Comparison of ENCODE assay signal across 26 cellular contexts in the genomic region with DNA sequence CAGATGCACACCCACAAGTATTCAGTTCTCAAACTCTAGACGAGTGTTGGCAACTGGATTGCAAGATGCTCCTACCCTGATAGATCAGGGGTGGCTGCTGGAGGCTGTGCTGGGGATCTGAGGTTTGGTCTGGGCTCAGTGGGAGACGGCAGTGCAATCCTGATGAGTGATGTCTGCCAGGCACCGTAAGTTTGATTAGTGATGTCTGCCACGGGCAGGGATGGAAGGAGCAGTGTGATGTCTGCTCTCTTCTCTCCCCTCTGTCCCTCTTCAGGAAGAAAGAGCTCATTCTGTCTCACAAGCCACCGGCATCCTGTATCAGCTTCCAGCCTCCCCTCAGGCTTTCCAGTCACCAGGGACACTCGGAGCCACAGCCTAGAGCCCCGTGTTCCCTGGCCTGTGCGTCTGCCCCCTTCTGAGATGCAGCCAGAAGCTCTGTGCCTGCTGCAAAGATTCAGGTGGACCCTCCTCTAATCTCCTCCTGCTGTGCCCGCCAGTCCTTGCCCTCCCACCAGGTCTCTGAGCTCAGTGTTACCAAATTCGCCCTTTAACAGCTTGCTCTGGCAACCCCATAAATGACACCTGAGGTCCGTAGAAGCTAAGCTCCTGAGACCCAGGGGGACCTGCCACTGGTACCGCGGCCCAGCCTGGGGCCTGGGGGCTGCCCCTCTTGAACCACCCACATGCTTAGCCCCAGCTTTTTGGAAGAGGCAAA. TPM values are rescaled to one million over a fixed set of nuclear protein-coding genes. Genes with fewer than 3 reads are reported as not detected.
DNase-seq lines count a peak whose midpoint lies in the region; ATAC-seq, FAIRE-seq and TF ChIP-seq lines count a peak whose summit lies in the region.
"Had no signal": no experiment of that assay in that cellular context is flagged by ENCODE, and none has a peak within 500 bp of the region (broad histone marks: within the 10 kb centered on the region; RNA-seq: fewer than 3 reads in every experiment).

No MANE protein-coding gene starts in this region.

- H3K9ac ChIP-seq in HUES48 (ENCODE audit: low read depth, low read length) (no peak overlapping the region), K562 (ENCODE audit: insufficient read depth in 1 of 2, low read depth in 2 of 2, low read length in 2 of 2) (no peak overlapping the region; a peak in 1 of 4 replicates), mesendoderm (ENCODE audit: low read length) (no peak overlapping the region)

- H3K27ac Mint-ChIP-seq in Caco-2 (ENCODE audit: unreplicated experiment): peak overlapping the region; percentile 68
- H3K27ac Mint-ChIP-seq: activated CD4-positive, alpha-beta memory T cell treated with anti-CD3 and anti-CD28 coated beads, Interleukin-2, amount 10 ng/mL, durations not matched to agents 7 days and 5 days; HFFc6; nephron had no signal

- no peak for TF ChIP-seq POLR2A in K562 (conservative IDR thresholded peaks at IDR 0.05)

- DNase-seq in Caco-2: no peak
- no peak for DNase-seq in K562 (ENCODE audit: extremely low read depth in 1 of 4, low spot score in 3 of 4)
- DNase-seq in mesendoderm: peak; percentile 71
- DNase-seq in A673 (ENCODE audit: low spot score): no peak
- DNase-seq in HuH-7 (ENCODE audit: low spot score): no peak
- DNase-seq: activated CD4-positive, alpha-beta memory T cell treated with anti-CD3 and anti-CD28 coated beads, Interleukin-2, amount 10 ng/mL, durations not matched to agents 7 days and 5 days; activated gamma-delta T cell treated with Interleukin-2 at 50 U/mL for 16 hours; adrenal gland; cortex of kidney; left cardiac atrium; midbrain; NCI-H1417; NCI-H2107; NCI-H526; posterior cingulate gyrus; T-helper 9 cell; uterus had no signal

- no peak overlapping the region for H3K4ac ChIP-seq in mesendoderm (ENCODE audit: low read depth, low read length)

- no peak overlapping the region for H2BK120ac ChIP-seq in mesendoderm (ENCODE audit: low read depth, low read length)

- no peaks in the 10 kb centered on the region for H3K79me1 ChIP-seq in mesendoderm (ENCODE audit: low read length)

- H4K20me1 ChIP-seq in K562 (replicated peaks; ENCODE audit: control insufficient read depth, insufficient read depth, low read length): peaks cover 7% of the 10 kb centered on the region; the same call in 1 of the 2 replicates

- H3K9me3 ChIP-seq in Caco-2: no peaks in the 10 kb centered on the region
- H3K9me3 ChIP-seq in HUES48 (ENCODE audit: control insufficient read depth, insufficient read depth, low read length): no peaks in the 10 kb centered on the region
- H3K9me3 ChIP-seq in K562 (replicated peaks; ENCODE audit: control insufficient read depth, insufficient read depth, low read depth, low read length): no peaks in the 10 kb centered on the region
- H3K9me3 ChIP-seq in A673 (ENCODE audit: low read depth, low read length, poor library complexity, severe bottlenecking): no peaks in the 10 kb centered on the region
- H3K9me3 ChIP-seq: adrenal gland, breast epithelium, suprapubic skin, uterus had no signal

- CTCF ChIA-PET in Caco-2 (lab: Charles Lee): interaction anchor here (1.2 kb wide), 3 partner anchors 10 to 174 kb away, joined by 3 to 5 read pairs (median 4); no protein-coding TSS in a partner anchor
- CTCF ChIA-PET in K562 (lab: Yijun Ruan, JAX; ENCODE audit: low intra/inter-chr PET ratio): no interaction called here
- CTCF ChIA-PET in A673 (lab: Charles Lee): interaction anchor here (0.7 to 7.8 kb wide), 4 partner anchors 28 to 241 kb away, joined by 3 to 141 read pairs (median 4); no protein-coding TSS in a partner anchor

- no peaks in the 10 kb centered on the region for H3K27me3 Mint-ChIP-seq in Caco-2 (ENCODE audit: insufficient read depth, unreplicated experiment)

- intact Hi-C loops in Caco-2 (cut with micrococcal nuclease; ENCODE audit: unreplicated experiment): loop anchor here (10.0 kb wide), 2 partner anchors 364 to 404 kb away; no protein-coding TSS in a partner anchor
- intact Hi-C loops in K562 (cut with micrococcal nuclease): loop anchor here (10.0 kb wide), 1 partner anchor 364 kb away; no protein-coding TSS in a partner anchor
- intact Hi-C loops in A673 (cut with micrococcal nuclease; ENCODE audit: unreplicated experiment): no loop called here

- no peaks in the 10 kb centered on the region for H3K9me3 Mint-ChIP-seq in Caco-2 (ENCODE audit: unreplicated experiment)
- H3K9me3 Mint-ChIP-seq: activated CD4-positive, alpha-beta memory T cell treated with anti-CD3 and anti-CD28 coated beads, Interleukin-2, amount 10 ng/mL, durations not matched to agents 7 days and 5 days; HFFc6; nephron had no signal

- H3K27me3 ChIP-seq in Caco-2 (replicated peaks; ENCODE audit: control insufficient read depth, insufficient read depth, low read length): no peaks in the 10 kb centered on the region
- no peaks in the 10 kb centered on the region for H3K27me3 ChIP-seq in HUES48 (ENCODE audit: control insufficient read depth, insufficient read depth, low read length)
- peaks cover 0 to 33% of the 10 kb centered on the region in 2 experiments; a peak in 2 of 5 replicates for H3K27me3 ChIP-seq in K562 (ENCODE audit: control insufficient read depth in 2 of 2, insufficient read depth in 2 of 2, low read length in 2 of 2)
- H3K27me3 ChIP-seq in mesendoderm (ENCODE audit: insufficient read depth, low read length, poor library complexity): no peaks in the 10 kb centered on the region
- no peaks in the 10 kb centered on the region for H3K27me3 ChIP-seq in A673 (replicated peaks; ENCODE audit: insufficient read depth, low read depth, low read length, poor library complexity)
- H3K27me3 ChIP-seq: adrenal gland, breast epithelium, suprapubic skin, uterus had no signal

- H3K9me1 ChIP-seq in K562 (ENCODE audit: control insufficient read depth, insufficient read depth, low read length): no peaks in the 10 kb centered on the region

- no peak overlapping the region for H3K18ac ChIP-seq in mesendoderm (ENCODE audit: low read length)

- H3K4me3 Mint-ChIP-seq in Caco-2 (ENCODE audit: unreplicated experiment): no peak overlapping the region
- H3K4me3 Mint-ChIP-seq: activated CD4-positive, alpha-beta memory T cell treated with anti-CD3 and anti-CD28 coated beads, Interleukin-2, amount 10 ng/mL, durations not matched to agents 7 days and 5 days; HFFc6; nephron had no signal

- H3K4me3 ChIP-seq in Caco-2 (ENCODE audit: low read depth, low read length) (no peak overlapping the region), HUES48 (ENCODE audit: low read depth, low read length) (no peak overlapping the region), K562 (no peak overlapping the region), mesendoderm (ENCODE audit: low read length) (no peak overlapping the region), A673 (ENCODE audit: low read depth, low read length, poor library complexity, severe bottlenecking) (no peak overlapping the region)
- H3K4me3 ChIP-seq: adrenal gland, breast epithelium, suprapubic skin, uterus had no signal

- H3K4me1 ChIP-seq in Caco-2 (peaks cover 17% of the 10 kb centered on the region), HUES48 (ENCODE audit: control insufficient read depth, insufficient read depth, low read length) (peaks cover 27% of the 10 kb centered on the region), K562 (replicated peaks in 1 of 2; ENCODE audit: control insufficient read depth in 2 of 2, insufficient read depth in 2 of 2, low read length in 2 of 2) (peaks cover 0 to 2% of the 10 kb centered on the region in 2 experiments; a peak in 1 of 5 replicates), mesendoderm (ENCODE audit: control insufficient read depth, low read depth, low read length) (peaks cover 4% of the 10 kb centered on the region), A673 (ENCODE audit: insufficient read depth, low read length, poor library complexity, severe bottlenecking) (peaks cover 5% of the 10 kb centered on the region)
- H3K4me1 ChIP-seq: adrenal gland, breast epithelium, suprapubic skin, uterus had no signal

- H3K27ac ChIP-seq in HUES48 (ENCODE audit: low read depth, low read length) (peak overlapping the region; percentile 74), K562 (ENCODE audit: extremely low read depth, low read depth, low read length) (no peak overlapping the region), mesendoderm (ENCODE audit: low read depth, low read length) (no peak overlapping the region), A673 (ENCODE audit: low read depth, low read length, poor library complexity, severe bottlenecking) (no peak overlapping the region)
- H3K27ac ChIP-seq: adrenal gland, breast epithelium, suprapubic skin, uterus had no signal

- in situ Hi-C loops in K562 (cut with MboI): no loop called here

- H2AFZ ChIP-seq in K562 (ENCODE audit: low read depth, low read length): no peak overlapping the region

- no peaks in the 10 kb centered on the region for H3K36me3 ChIP-seq in Caco-2 (ENCODE audit: control insufficient read depth, insufficient read depth, low read length)
- H3K36me3 ChIP-seq in HUES48 (ENCODE audit: control insufficient read depth, insufficient read depth, low read length): no peaks in the 10 kb centered on the region; the same call in 1 of the 2 replicates
- no peaks in the 10 kb centered on the region for H3K36me3 ChIP-seq in K562 (ENCODE audit: control insufficient read depth, insufficient read depth, low read length)
- no peaks in the 10 kb centered on the region for H3K36me3 ChIP-seq in mesendoderm (ENCODE audit: control insufficient read depth, insufficient read depth, low read length)
- H3K36me3 ChIP-seq in A673 (ENCODE audit: insufficient read depth, low read length, poor library complexity, severe bottlenecking): no peaks in the 10 kb centered on the region
- H3K36me3 ChIP-seq: adrenal gland, breast epithelium, uterus had no signal

- H3K79me2 ChIP-seq in K562 (ENCODE audit: control insufficient read depth, insufficient read depth, low read length) (no peaks in the 10 kb centered on the region), mesendoderm (ENCODE audit: control insufficient read depth, insufficient read depth, low read length) (no peaks in the 10 kb centered on the region)

- H2AK5ac ChIP-seq in mesendoderm (ENCODE audit: low read length): no peak overlapping the region

- peaks cover 12% of the 10 kb centered on the region for H3K4me1 Mint-ChIP-seq in Caco-2 (ENCODE audit: low read depth, unreplicated experiment)
- H3K4me1 Mint-ChIP-seq: activated CD4-positive, alpha-beta memory T cell treated with anti-CD3 and anti-CD28 coated beads, Interleukin-2, amount 10 ng/mL, durations not matched to agents 7 days and 5 days had no signal

- no peak overlapping the region for H3K4me2 ChIP-seq in K562 (ENCODE audit: insufficient read depth, low read length)
- H3K4me2 ChIP-seq in mesendoderm (ENCODE audit: low read length): no peak overlapping the region

- peaks cover 4% of the 10 kb centered on the region for H3K36me3 Mint-ChIP-seq in Caco-2 (ENCODE audit: insufficient read depth, unreplicated experiment)

- no peak overlapping the region for H4K8ac ChIP-seq in mesendoderm (ENCODE audit: low read depth, low read length)

- FAIRE-seq in K562 (lab: Jason Lieb, UNC): no peak
- FAIRE-seq: G401.6, HepG2 had no signal

- H3K56ac ChIP-seq in mesendoderm (ENCODE audit: low read length): no peak overlapping the region

- no peak for TF ChIP-seq CTCF in Caco-2 (IDR thresholded peaks at IDR 0.05; ENCODE audit: insufficient read depth in 1 of 2, low read depth in 1 of 2, low read length in 1 of 2, severe bottlenecking in 1 of 2, unreplicated experiment in 1 of 2)
- TF ChIP-seq CTCF in K562 (IDR thresholded peaks at IDR 0.05 in 2 of 3, conservative IDR thresholded peaks at IDR 0.05 in 1 of 3; ENCODE audit: insufficient read depth in 2 of 3, low read depth in 1 of 3, low read length in 3 of 3): no peak
- TF ChIP-seq CTCF in A673 (conservative IDR thresholded peaks at IDR 0.05; ENCODE audit: low read depth, low read length): no peak

- H3K23ac ChIP-seq in mesendoderm (ENCODE audit: low read length): no peak overlapping the region

- H2BK15ac ChIP-seq in mesendoderm (replicated peaks; ENCODE audit: low read depth): no peak overlapping the region

- POLR2A ChIA-PET in Caco-2 (lab: Charles Lee) (no interaction called here), K562 (lab: Yijun Ruan, JAX) (interaction anchor here (0.7 kb wide), 1 partner anchor 326 kb away, joined by 3 read pairs; no protein-coding TSS in a partner anchor), A673 (lab: Charles Lee; ENCODE audit: low non-redundant PET) (no interaction called here)

- no peak overlapping the region for H4K5ac ChIP-seq in mesendoderm (ENCODE audit: low read length)

- TF ChIP-seq EP300 in K562 (IDR thresholded peaks at IDR 0.05; ENCODE audit: low read length): no peak

- no peak for TF ChIP-seq RAD21 in K562 (CRISPR knock-in tag; conservative IDR thresholded peaks at IDR 0.05 in 1 of 2, IDR thresholded peaks at IDR 0.05 in 1 of 2)

- BruUV-seq in Caco-2 (replicated peaks; lab: Mats Ljungman, UMichigan) (no TSS peak), K562 (replicated peaks; lab: Mats Ljungman, UMichigan) (no TSS peak), A673 (replicated peaks; lab: Mats Ljungman, UMichigan) (no TSS peak)

- ATAC-seq in K562: no peak
- ATAC-seq in HG02840 (IDR thresholded peaks at IDR 0.05; ENCODE audit: low FRiP score, unreplicated experiment): no peak
- ATAC-seq in GM19397 (IDR thresholded peaks at IDR 0.05; ENCODE audit: unreplicated experiment): no peak
- ATAC-seq: HepG2, left cardiac atrium had no signal

- 0% methylated on average over 10 of the region's 13 CpGs for WGBS in K562 (ENCODE audit: insufficient coverage, low coverage, missing lambda C conversion rate)
- WGBS in mesendoderm (ENCODE audit: extremely low coverage, insufficient coverage, low lambda C conversion rate): no CpG with 5 or more reads among the region's 13 CpGs

- no peak overlapping the region for H2BK5ac ChIP-seq in mesendoderm (ENCODE audit: low read length)

RNA-seq across cellular contexts. Expression of a gene that starts 19.9 kb away (rescaled TPM):
- total RNA-seq in Caco-2 (2022) (4.4 and 7.7 TPM in 2 replicates), K562 (2014; rRNA removed) (0.82 and 1.2 TPM in 2 replicates), K562 (2014; rRNA removed; fragmentation: Illumina TruSeq; extraction: Trizol) (0.25 and 0.32 TPM in 2 replicates), K562 (2015; rRNA removed; fragmentation: Illumina TruSeq; extraction: Trizol) (0.14 and 0.45 TPM in 2 replicates), K562 (2021) (1.4 TPM in 2 replicates), A673 (2021) (52.0 and 80.9 TPM in 2 replicates)
- 2.5 and 10.1 TPM in 2 replicates for total RNA-seq in K562 (2011; cell fraction: chromatin; rRNA removed; ENCODE audit: low replicate concordance)
- total RNA-seq in K562 (2011; cell fraction: nucleolus; rRNA removed): 2.9 and 5.0 TPM in 2 replicates
- 4.4 and 8.5 TPM in 2 replicates for total RNA-seq in K562 (2011; cell fraction: nucleoplasm; rRNA removed)
- polyA plus RNA-seq in K562 (2011; rRNA removed) (2.5 and 3.0 TPM in 2 replicates), K562 (2014; fragmentation: Illumina TruSeq; extraction: Trizol) (0.70 and 1.3 TPM in 2 replicates), K562 (2014; fragmentation: Nextera tagmentation; extraction: Ambion mirVana) (not detected), K562 (2014; rRNA removed) (0.70 and 2.5 TPM in 2 replicates)
- 4.0 and 5.6 TPM in 2 replicates for polyA plus RNA-seq in K562 (2011; cell fraction: cytosol; rRNA removed)
- polyA plus RNA-seq in K562 (2011; cell fraction: nucleus; rRNA removed): 7.9 and 11.7 TPM in 2 replicates
- polyA plus RNA-seq in K562 (2012): 1.1 and 1.4 TPM in 2 replicates
- 2.3 and 3.0 TPM in 2 replicates for polyA minus RNA-seq in K562 (2011; rRNA and poly(A)+ RNA removed)
- polyA minus RNA-seq in K562 (2011; cell fraction: cytosol; rRNA and poly(A)+ RNA removed): 3.3 and 5.7 TPM in 2 replicates
- polyA minus RNA-seq in K562 (2011; cell fraction: nucleus; rRNA and poly(A)+ RNA removed): 9.4 and 11.0 TPM in 2 replicates
- 23.1 TPM for polyA plus RNA-seq in mesendoderm (2013, experiment 1 of 2)
- 24.6 TPM for polyA plus RNA-seq in mesendoderm (2013, experiment 2 of 2)
- total RNA-seq: HepG2 had no signal
- polyA plus RNA-seq: HepG2 had no signal
